In the genomic region with DNA sequence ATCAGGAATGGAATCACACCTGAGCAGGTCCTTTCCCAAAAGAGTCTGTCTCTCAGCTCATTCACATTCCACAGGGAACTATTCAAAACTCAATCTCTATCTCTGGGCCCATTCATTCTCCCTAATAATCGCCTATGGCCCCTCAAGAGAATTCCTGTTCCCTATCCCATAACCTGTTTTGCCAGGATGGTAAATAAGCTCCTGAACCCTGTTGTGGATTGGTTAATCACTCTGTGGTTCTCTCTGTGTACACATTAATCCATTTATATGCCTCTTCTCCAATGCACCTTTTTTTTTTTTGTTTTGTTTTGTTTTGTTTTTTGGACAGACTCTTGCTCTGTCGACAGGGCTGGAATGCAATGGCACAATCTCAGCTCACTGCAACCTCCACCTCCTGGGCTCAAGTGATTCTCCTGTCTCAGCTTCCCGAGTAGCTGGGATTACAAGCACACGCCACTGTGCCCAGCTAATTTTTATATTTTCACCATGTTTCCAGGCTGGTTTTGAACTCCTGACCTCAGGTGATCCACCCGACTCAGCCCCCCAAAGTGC, we compare ENCODE assay signal across 16 cellular contexts. TPM values are rescaled to one million over a fixed set of nuclear protein-coding genes. Genes with fewer than 3 reads are reported as not detected.
DNase-seq lines count a peak whose midpoint lies in the region; ATAC-seq, FAIRE-seq and TF ChIP-seq lines count a peak whose summit lies in the region.
"Had no signal": no experiment of that assay in that cellular context is flagged by ENCODE, and none has a peak within 500 bp of the region (broad histone marks: within the 10 kb centered on the region; RNA-seq: fewer than 3 reads in every experiment).

No MANE protein-coding gene starts in this region.

- H3K9me3 ChIP-seq in A549: no peaks in the 10 kb centered on the region
- H3K9me3 ChIP-seq: colonic mucosa, SJCRH30 had no signal

- TF ChIP-seq RAD21 in A549 (conservative IDR thresholded peaks at IDR 0.05 in 1 of 2, IDR thresholded peaks at IDR 0.05 in 1 of 2): no peak

- H3K36me3 ChIP-seq in rectal smooth muscle tissue (ENCODE audit: control insufficient read depth, insufficient read depth, low read length): no peaks in the 10 kb centered on the region
- H3K36me3 ChIP-seq: colonic mucosa, SJCRH30 had no signal

- peaks cover 18% of the 10 kb centered on the region; the same call in 2 of the 3 replicates for H3K4me1 ChIP-seq in A549
- H3K4me1 ChIP-seq in rectal smooth muscle tissue (ENCODE audit: control insufficient read depth, insufficient read depth, low read length): peaks cover 9% of the 10 kb centered on the region
- H3K4me1 ChIP-seq: colonic mucosa, SJCRH30 had no signal

- CTCF ChIA-PET in A549 (lab: Yijun Ruan, JAX): interaction anchor here (0.6 to 2.1 kb wide), 6 partner anchors 9 to 1158 kb away, joined by 3 to 12 read pairs (median 6); no protein-coding TSS in a partner anchor
- CTCF ChIA-PET in RWPE1 (lab: Yijun Ruan, JAX): interaction anchor here (1.4 kb wide), 1 partner anchor 17 kb away, joined by 5 read pairs; no protein-coding TSS in a partner anchor

- POLR2A ChIA-PET in A549 (lab: Yijun Ruan, JAX): no interaction called here
- POLR2A ChIA-PET in RWPE1 (lab: Yijun Ruan, JAX; ENCODE audit: low non-redundant PET): interaction anchor here (0.7 kb wide), 1 partner anchor 1891 kb away, joined by 3 read pairs; no protein-coding TSS in a partner anchor

- H3K27ac Mint-ChIP-seq in endothelial cell (ENCODE audit: unreplicated experiment): no peak overlapping the region

- DNase-seq in A549 (ENCODE audit: low read depth in 1 of 2, low spot score in 1 of 2): no peak
- DNase-seq in RWPE1 (ENCODE audit: low spot score): no peak
- DNase-seq in GM20000 (ENCODE audit: low spot score): no peak
- DNase-seq in GOT3 (lab: John Stamatoyannopoulos, UW): no peak
- DNase-seq in coronary artery (ENCODE audit: low spot score): no peak
- DNase-seq in endothelial cell (ENCODE audit: low spot score): no peak
- DNase-seq: activated CD8-positive, alpha-beta memory T cell treated with anti-CD3 and anti-CD28 coated beads, Interleukin-2, amount 50 U/mL, for 4 hours; kidney; NCI-H1930 had no signal

- H3K27ac ChIP-seq in A549: no peak overlapping the region
- peak overlapping the region; percentile 98 for H3K27ac ChIP-seq in RWPE1
- H3K27ac ChIP-seq in rectal smooth muscle tissue (ENCODE audit: low read depth, low read length): peak overlapping the region; percentile 55
- H3K27ac ChIP-seq in coronary artery: peak overlapping the region in 1 of 2 donors; percentile 83
- H3K27ac ChIP-seq: colonic mucosa, SJCRH30 had no signal

- no peaks in the 10 kb centered on the region for H3K36me3 Mint-ChIP-seq in endothelial cell (ENCODE audit: low read depth, unreplicated experiment)

- peak overlapping the region; percentile 66; the same call in 2 of the 3 replicates for H3K4me2 ChIP-seq in A549

- no peaks in the 10 kb centered on the region for H3K9me3 Mint-ChIP-seq in endothelial cell (ENCODE audit: unreplicated experiment)

- no peak for TF ChIP-seq POLR2A in A549 (IDR thresholded peaks at IDR 0.05; ENCODE audit: low read length)

- WGBS in A549 (ENCODE audit: missing lambda C conversion rate): 45% methylated on average over 5 of the region's 5 CpGs

- no peaks in the 10 kb centered on the region for H3K4me1 Mint-ChIP-seq in endothelial cell (ENCODE audit: unreplicated experiment)

- no peak; a peak in 1 of 6 replicates for ATAC-seq in A549
- ATAC-seq in esophagus mucosa: peak; percentile 35

- no peaks in the 10 kb centered on the region for H3K27me3 ChIP-seq in rectal smooth muscle tissue (ENCODE audit: control insufficient read depth, insufficient read depth, low read length)
- H3K27me3 ChIP-seq: colonic mucosa, foreskin keratinocyte, SJCRH30 had no signal

- TF ChIP-seq EP300 in A549 (IDR thresholded peaks at IDR 0.05): no peak

- TF ChIP-seq CTCF in A549 (IDR thresholded peaks at IDR 0.05): no peak
- TF ChIP-seq CTCF in RWPE1 (conservative IDR thresholded peaks at IDR 0.05; ENCODE audit: low read depth): no peak
- no peak for TF ChIP-seq CTCF in GM20000 (IDR thresholded peaks at IDR 0.05; ENCODE audit: extremely low read depth, missing control alignments)
- no peak for TF ChIP-seq CTCF in coronary artery (IDR thresholded peaks at IDR 0.05)
- no peak for TF ChIP-seq CTCF in endothelial cell (IDR thresholded peaks at IDR 0.05; ENCODE audit: unreplicated experiment)

- H3K27me3 Mint-ChIP-seq in endothelial cell (ENCODE audit: unreplicated experiment): no peaks in the 10 kb centered on the region

- no peak overlapping the region for H3K4me3 ChIP-seq in A549
- H3K4me3 ChIP-seq in rectal smooth muscle tissue (ENCODE audit: low read length): no peak overlapping the region
- H3K4me3 ChIP-seq in coronary artery: no peak overlapping the region
- H3K4me3 ChIP-seq: colonic mucosa, SJCRH30 had no signal

- FAIRE-seq in A549 (lab: Jason Lieb, UNC): no peak
- FAIRE-seq: GM12891, kidney, TTC549 had no signal

- H3K9ac ChIP-seq in rectal smooth muscle tissue (ENCODE audit: low read length): no peak overlapping the region

- no peak overlapping the region for H3K4me3 Mint-ChIP-seq in endothelial cell (ENCODE audit: unreplicated experiment)

TF ChIP-seq in A549, 52 proteins besides CTCF, POLR2A, EP300 and RAD21 (continues in another document):
- no peak for TF ChIP-seq BHLHE40 (IDR thresholded peaks at IDR 0.05; ENCODE audit: low read depth, low read length)
- no peak for TF ChIP-seq GATA3 (IDR thresholded peaks at IDR 0.05; ENCODE audit: borderline replicate concordance)
- TF ChIP-seq FOSL2 (IDR thresholded peaks at IDR 0.05): no peak
- no peak for TF ChIP-seq FOSL2 (CRISPR knock-in tag; IDR thresholded peaks at IDR 0.05)
- TF ChIP-seq CHD4 (IDR thresholded peaks at IDR 0.05; ENCODE audit: borderline replicate concordance): no peak
- no peak for TF ChIP-seq EHF (CRISPR knock-in tag; IDR thresholded peaks at IDR 0.05)
- TF ChIP-seq CHD2 (IDR thresholded peaks at IDR 0.05; ENCODE audit: low read length, partially characterized antibody): no peak
- TF ChIP-seq CBX2 (IDR thresholded peaks at IDR 0.05; ENCODE audit: borderline replicate concordance, low read depth): no peak
- no peak for TF ChIP-seq HEYL (CRISPR knock-in tag; IDR thresholded peaks at IDR 0.05)
- TF ChIP-seq BCL3 (IDR thresholded peaks at IDR 0.05): no peak
- no peak for TF ChIP-seq RARB (CRISPR knock-in tag; IDR thresholded peaks at IDR 0.05)
- no peak for TF ChIP-seq ZSCAN20 (CRISPR knock-in tag; IDR thresholded peaks at IDR 0.05)
- no peak for TF ChIP-seq KDM5A (IDR thresholded peaks at IDR 0.05)
- no peak for TF ChIP-seq SMC3 (IDR thresholded peaks at IDR 0.05)
- no peak for TF ChIP-seq TFCP2L1 (CRISPR knock-in tag; IDR thresholded peaks at IDR 0.05)
- TF ChIP-seq CBX8 (IDR thresholded peaks at IDR 0.05): no peak

RNA-seq across cellular contexts. Expression of gene KIFC1, which starts 17.2 kb away (rescaled TPM):
- 23.0 and 23.9 TPM in 2 replicates for polyA plus RNA-seq in A549 (2011; rRNA removed)
- polyA plus RNA-seq in A549 (2012; cell fraction: cytosol; rRNA removed): 46.2 and 51.0 TPM in 2 replicates
- 75.5 and 83.0 TPM in 2 replicates for polyA plus RNA-seq in A549 (2012; cell fraction: nucleus; rRNA removed)
- polyA plus RNA-seq in A549 (2017; fragmentation: RNase III; extraction: RNeasy Plus Mini Kit Qiagen cat#74134 plus additional on column Dnase treatment): 29.1 to 33.7 TPM (median 30.5 TPM) in 3 replicates
- polyA minus RNA-seq in A549 (2011; rRNA and poly(A)+ RNA removed): 33.4 TPM in 2 replicates
- 19.0 TPM for total RNA-seq in esophagus mucosa
- 19.0 TPM for total RNA-seq in endothelial cell (ENCODE audit: unreplicated experiment)

RNA-seq across cellular contexts. Expression of gene PHF1, which starts 36.4 kb away (rescaled TPM):
- 14.0 and 21.2 TPM in 2 replicates for polyA plus RNA-seq in A549 (2011; rRNA removed)
- polyA plus RNA-seq in A549 (2012; cell fraction: cytosol; rRNA removed): 16.8 and 18.5 TPM in 2 replicates
- polyA plus RNA-seq in A549 (2012; cell fraction: nucleus; rRNA removed): 69.5 and 80.6 TPM in 2 replicates
- polyA plus RNA-seq in A549 (2017; fragmentation: RNase III; extraction: RNeasy Plus Mini Kit Qiagen cat#74134 plus additional on column Dnase treatment): 16.6 to 21.6 TPM (median 21.4 TPM) in 3 replicates
- polyA minus RNA-seq in A549 (2011; rRNA and poly(A)+ RNA removed): 10.6 and 13.2 TPM in 2 replicates
- 13.4 TPM for total RNA-seq in esophagus mucosa
- 60.0 TPM for total RNA-seq in endothelial cell (ENCODE audit: unreplicated experiment)

RNA-seq across cellular contexts. Expression of gene CUTA, which starts 43.5 kb away (rescaled TPM):
- polyA plus RNA-seq in A549 (2011; rRNA removed) (98.9 and 106 TPM in 2 replicates), A549 (2017; fragmentation: RNase III; extraction: RNeasy Plus Mini Kit Qiagen cat#74134 plus additional on column Dnase treatment) (171 to 175 TPM (median 172 TPM) in 3 replicates)
- 203 and 209 TPM in 2 replicates for polyA plus RNA-seq in A549 (2012; cell fraction: cytosol; rRNA removed)
- 194 and 236 TPM in 2 replicates for polyA plus RNA-seq in A549 (2012; cell fraction: nucleus; rRNA removed)
- polyA minus RNA-seq in A549 (2011; rRNA and poly(A)+ RNA removed): 52.4 and 69.0 TPM in 2 replicates
- total RNA-seq in esophagus mucosa (92.4 TPM), endothelial cell (ENCODE audit: unreplicated experiment) (163 TPM)

RNA-seq across cellular contexts. Expression of gene SYNGAP1, which starts 45.4 kb away (rescaled TPM):
- polyA plus RNA-seq in A549 (2011; rRNA removed) (2.2 and 3.6 TPM in 2 replicates), A549 (2017; fragmentation: RNase III; extraction: RNeasy Plus Mini Kit Qiagen cat#74134 plus additional on column Dnase treatment) (6.9 to 10.8 TPM (median 9.2 TPM) in 3 replicates)
- polyA plus RNA-seq in A549 (2012; cell fraction: cytosol; rRNA removed): 3.3 and 4.1 TPM in 2 replicates
- polyA plus RNA-seq in A549 (2012; cell fraction: nucleus; rRNA removed): 15.8 and 16.4 TPM in 2 replicates
- 1.5 and 2.3 TPM in 2 replicates for polyA minus RNA-seq in A549 (2011; rRNA and poly(A)+ RNA removed)
- total RNA-seq in esophagus mucosa (7.1 TPM), endothelial cell (ENCODE audit: unreplicated experiment) (48.6 TPM)

RNA-seq across cellular contexts. Expression of gene DAXX, which starts 51.7 kb away (rescaled TPM):
- polyA plus RNA-seq in A549 (2011; rRNA removed): 20.3 and 24.4 TPM in 2 replicates
- 20.8 and 24.2 TPM in 2 replicates for polyA plus RNA-seq in A549 (2012; cell fraction: cytosol; rRNA removed)
- polyA plus RNA-seq in A549 (2012; cell fraction: nucleus; rRNA removed): 28.5 and 36.9 TPM in 2 replicates
- 34.5 to 45.8 TPM (median 41.3 TPM) in 3 replicates for polyA plus RNA-seq in A549 (2017; fragmentation: RNase III; extraction: RNeasy Plus Mini Kit Qiagen cat#74134 plus additional on column Dnase treatment)
- 11.9 and 15.5 TPM in 2 replicates for polyA minus RNA-seq in A549 (2011; rRNA and poly(A)+ RNA removed)
- 28.1 TPM for total RNA-seq in esophagus mucosa
- total RNA-seq in endothelial cell (ENCODE audit: unreplicated experiment): 49.6 TPM

Comparison
In these comparisons a context has a peak if more than half of its experiments do, and no peak if none do; other contexts are left out.
1. H3K27ac ChIP-seq: peak in RWPE1 (single experiment) and rectal smooth muscle tissue (single experiment); none in A549 (0 of 2).